In the genomic region with DNA sequence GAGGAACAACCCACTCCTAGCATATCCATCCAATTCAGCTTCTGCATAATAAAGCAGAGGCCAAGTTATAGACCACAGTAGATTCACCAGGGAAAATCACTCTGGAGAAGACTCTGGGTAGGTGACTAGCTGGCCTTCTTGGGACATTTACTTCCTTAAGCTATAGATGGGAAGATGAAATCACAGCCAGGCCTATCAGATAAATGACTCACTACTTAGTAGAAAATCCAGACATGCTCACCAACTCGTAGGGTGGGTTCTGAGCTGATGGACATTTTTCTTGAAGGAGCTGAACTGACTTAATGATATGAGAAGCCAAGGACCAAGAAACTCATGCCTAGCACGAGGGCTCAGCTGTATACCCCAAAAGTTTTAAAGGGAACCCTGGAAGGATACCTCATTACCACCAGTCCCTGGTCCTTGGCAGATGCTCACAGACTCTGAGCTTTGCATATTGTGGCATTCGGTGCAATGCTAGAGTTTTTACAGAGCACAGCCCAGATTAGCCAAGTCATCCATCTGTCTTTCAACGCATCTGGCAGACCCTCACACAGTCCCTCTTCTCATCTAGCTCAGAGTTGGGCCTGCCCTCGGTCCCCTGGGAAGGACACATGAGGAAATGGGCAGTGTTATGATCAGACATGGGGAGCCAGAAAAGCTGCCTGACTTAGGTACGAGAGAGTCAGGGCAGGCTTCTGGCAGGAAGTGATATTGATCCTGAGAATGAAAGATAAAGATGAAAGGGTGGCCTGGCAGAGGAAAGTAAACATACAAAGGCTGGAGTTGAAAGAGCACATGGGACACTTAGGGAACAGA, we compare ENCODE assay signal across 19 cellular contexts. TPM values are rescaled to one million over a fixed set of nuclear protein-coding genes. Genes with fewer than 3 reads are reported as not detected.
DNase-seq lines count a peak whose midpoint lies in the region; ATAC-seq and TF ChIP-seq lines count a peak whose summit lies in the region.
"Had no signal": no experiment of that assay in that cellular context is flagged by ENCODE, and none has a peak within 500 bp of the region (broad histone marks: within the 10 kb centered on the region; RNA-seq: fewer than 3 reads in every experiment).

No MANE protein-coding gene starts in this region.

- ATAC-seq in upper lobe of right lung (no peak), GM18870 (IDR thresholded peaks at IDR 0.05; ENCODE audit: unreplicated experiment) (no peak)
- ATAC-seq: stimulated activated naive CD8-positive, alpha-beta T cell treated with anti-CD3 and anti-CD28 coated beads, Interleukin-15, Interleukin-2, amounts not matched to agents 100 U/mL and 50 U/mL, for 24 hours had no signal

- peaks cover 40% of the 10 kb centered on the region for H3K4me1 Mint-ChIP-seq in activated CD4-positive, alpha-beta T cell treated with anti-CD3 and anti-CD28 coated beads, Interleukin-2, amount 10 ng/mL, durations not matched to agents 24 days and 14 days
- peaks cover 14% of the 10 kb centered on the region for H3K4me1 Mint-ChIP-seq in glutamatergic neuron (ENCODE audit: low read depth, unreplicated experiment)
- H3K4me1 Mint-ChIP-seq: memory B cell had no signal

- no peaks in the 10 kb centered on the region for H3K9me3 Mint-ChIP-seq in activated CD4-positive, alpha-beta T cell treated with anti-CD3 and anti-CD28 coated beads, Interleukin-2, amount 10 ng/mL, durations not matched to agents 24 days and 14 days
- peaks cover 11% of the 10 kb centered on the region for H3K9me3 Mint-ChIP-seq in glutamatergic neuron (ENCODE audit: unreplicated experiment)
- H3K9me3 Mint-ChIP-seq: activated T-cell treated with anti-CD3 and anti-CD28 coated beads, Interleukin-2, amount 50 U/mL, for 72 hours; dendritic cell treated with granulocyte-macrophage colony-stimulating factor and Interleukin-4, amounts not matched to agents 40 ng/mL and 50 ng/mL, for 4 days; memory B cell had no signal

- peak overlapping the region; percentile 23 for H3K27ac Mint-ChIP-seq in activated CD4-positive, alpha-beta T cell treated with anti-CD3 and anti-CD28 coated beads, Interleukin-2, amount 10 ng/mL, durations not matched to agents 24 days and 14 days
- peak overlapping the region; percentile 25 for H3K27ac Mint-ChIP-seq in glutamatergic neuron (ENCODE audit: unreplicated experiment)
- H3K27ac Mint-ChIP-seq: activated T-cell treated with anti-CD3 and anti-CD28 coated beads, Interleukin-2, amount 50 U/mL, for 72 hours; dendritic cell treated with granulocyte-macrophage colony-stimulating factor and Interleukin-4, amounts not matched to agents 40 ng/mL and 50 ng/mL, for 4 days; memory B cell had no signal

- H3K36me3 ChIP-seq in upper lobe of right lung: no peaks in the 10 kb centered on the region
- H3K36me3 ChIP-seq: ascending aorta, vagina had no signal

- no peak for DNase-seq in activated CD4-positive, alpha-beta T cell treated with anti-CD3 and anti-CD28 coated beads, Interleukin-2, amount 10 ng/mL, durations not matched to agents 24 days and 14 days
- no peak for DNase-seq in activated CD4-positive, alpha-beta T cell treated with anti-CD3 and anti-CD28 coated beads for 1 hour
- peak; percentile 44 for DNase-seq in UCSD-AML1 (lab: John Stamatoyannopoulos, UW; ENCODE audit: unreplicated experiment)
- peak; percentile 24 for DNase-seq in glutamatergic neuron
- peak; percentile 32 for DNase-seq in upper lobe of right lung
- no peak for DNase-seq in HEK293T (ENCODE audit: extremely low spot score)
- no peak for DNase-seq in EL
- DNase-seq: activated CD4-positive, CD25-positive, alpha-beta regulatory T cell treated with anti-CD3 and anti-CD28 coated beads, Interleukin-2, amount 50 U/mL, for 72 hours; activated T-cell treated with anti-CD3 and anti-CD28 coated beads, Interleukin-2, amount 50 U/mL, for 72 hours; Kasumi-1; NCI-H446 treated with DMSO at 0.1 percent for 48 hours; stimulated activated naive CD8-positive, alpha-beta T cell treated with anti-CD3 and anti-CD28 coated beads, Interleukin-15, Interleukin-2, amounts not matched to agents 100 U/mL and 50 U/mL, for 24 hours had no signal

- H3K4me3 ChIP-seq in upper lobe of right lung: no peak overlapping the region
- H3K4me3 ChIP-seq: ascending aorta, PC-9, SK-N-MC, vagina had no signal

- TF ChIP-seq CTCF in glutamatergic neuron (IDR thresholded peaks at IDR 0.05; ENCODE audit: partially characterized antibody, unreplicated experiment) (no peak), upper lobe of right lung (IDR thresholded peaks at IDR 0.05) (no peak)

- peaks cover 8% of the 10 kb centered on the region for H3K4me1 ChIP-seq in upper lobe of right lung
- H3K4me1 ChIP-seq: ascending aorta, vagina had no signal

- POLR2A ChIA-PET in HEK293T (lab: Yijun Ruan, JAX): interaction anchor here (0.5 kb wide), 1 partner anchor 13 kb away, joined by 3 read pairs; no protein-coding TSS in a partner anchor

- H3K27me3 Mint-ChIP-seq in activated CD4-positive, alpha-beta T cell treated with anti-CD3 and anti-CD28 coated beads, Interleukin-2, amount 10 ng/mL, durations not matched to agents 24 days and 14 days: peaks cover 3% of the 10 kb centered on the region
- peaks cover 11% of the 10 kb centered on the region for H3K27me3 Mint-ChIP-seq in glutamatergic neuron (ENCODE audit: unreplicated experiment)

- intact Hi-C loops in activated CD4-positive, alpha-beta T cell treated with anti-CD3 and anti-CD28 coated beads, Interleukin-2, amount 10 ng/mL, durations not matched to agents 24 days and 14 days (cut with micrococcal nuclease): loop anchor here (2.0 kb wide), 1 partner anchor 14 kb away; a partner anchor contains a TSS
- intact Hi-C loops in upper lobe of right lung (cut with DNase I): no loop called here

- no peak overlapping the region for H3K4me3 Mint-ChIP-seq in activated CD4-positive, alpha-beta T cell treated with anti-CD3 and anti-CD28 coated beads, Interleukin-2, amount 10 ng/mL, durations not matched to agents 24 days and 14 days
- peak overlapping the region; percentile 28 for H3K4me3 Mint-ChIP-seq in glutamatergic neuron (ENCODE audit: unreplicated experiment)
- H3K4me3 Mint-ChIP-seq: activated T-cell treated with anti-CD3 and anti-CD28 coated beads, Interleukin-2, amount 50 U/mL, for 72 hours; dendritic cell treated with granulocyte-macrophage colony-stimulating factor and Interleukin-4, amounts not matched to agents 40 ng/mL and 50 ng/mL, for 4 days; memory B cell had no signal

- CTCF ChIA-PET in HEK293T (lab: Yijun Ruan, JAX): interaction anchor here (1.1 to 1.4 kb wide), 3 partner anchors 11 to 408 kb away, joined by 3 to 9 read pairs (median 3); no protein-coding TSS in a partner anchor

- no peak overlapping the region for H3K27ac ChIP-seq in upper lobe of right lung
- H3K27ac ChIP-seq: ascending aorta, PC-9, SK-N-MC, vagina had no signal

- H3K27me3 ChIP-seq in upper lobe of right lung: no peaks in the 10 kb centered on the region
- H3K27me3 ChIP-seq: ascending aorta, vagina had no signal

- peaks cover 2% of the 10 kb centered on the region for H3K36me3 Mint-ChIP-seq in activated CD4-positive, alpha-beta T cell treated with anti-CD3 and anti-CD28 coated beads, Interleukin-2, amount 10 ng/mL, durations not matched to agents 24 days and 14 days (ENCODE audit: low read depth)
- H3K36me3 Mint-ChIP-seq in glutamatergic neuron (ENCODE audit: unreplicated experiment): no peaks in the 10 kb centered on the region
- H3K36me3 Mint-ChIP-seq: memory B cell had no signal

- H3K9me3 ChIP-seq in upper lobe of right lung: no peaks in the 10 kb centered on the region
- H3K9me3 ChIP-seq: ascending aorta, vagina had no signal

TF ChIP-seq in HEK293T, 16 proteins besides CTCF, POLR2A, EP300 and RAD21:
- TF ChIP-seq FOXA1 (IDR thresholded peaks at IDR 0.05) (no peak), SUZ12 (IDR thresholded peaks at IDR 0.05) (no peak)

RNA-seq across cellular contexts. Expression of a gene that starts 15.0 kb away (rescaled TPM):
- total RNA-seq in activated CD4-positive, alpha-beta T cell treated with anti-CD3 and anti-CD28 coated beads, Interleukin-2, amount 10 ng/mL, durations not matched to agents 24 days and 14 days: 36.9 and 39.6 TPM in 2 replicates
- total RNA-seq in glutamatergic neuron (ENCODE audit: unreplicated experiment): 8.1 TPM
- total RNA-seq in upper lobe of right lung: 0.98 TPM
- total RNA-seq: PC-9 had no signal

RNA-seq across cellular contexts. Expression of a gene that starts 51.0 kb away (rescaled TPM):
- not detected in 2 replicates for total RNA-seq in activated CD4-positive, alpha-beta T cell treated with anti-CD3 and anti-CD28 coated beads, Interleukin-2, amount 10 ng/mL, durations not matched to agents 24 days and 14 days
- total RNA-seq in glutamatergic neuron (ENCODE audit: unreplicated experiment): not detected
- total RNA-seq in upper lobe of right lung: not detected
- total RNA-seq: ascending aorta, PC-9, vagina had no signal

Comparison
In these comparisons a context has a peak if more than half of its experiments do, and no peak if none do; other contexts are left out.
1. DNase-seq: peak in UCSD-AML1 (single experiment), glutamatergic neuron (single experiment) and upper lobe of right lung (single experiment); none in activated CD4-positive, alpha-beta T cell treated with anti-CD3 and anti-CD28 coated beads, Interleukin-2, amount 10 ng/mL, durations not matched to agents 24 days and 14 days (single experiment), activated CD4-positive, alpha-beta T cell treated with anti-CD3 and anti-CD28 coated beads for 1 hour (single experiment), HEK293T (single experiment) and EL (single experiment).